In genomic region chr7:42549866-42550485, GRCh38 we compare ENCODE assay signal across 17 cellular contexts.
DNase-seq lines count a peak whose midpoint lies in the region; ATAC-seq and TF ChIP-seq lines count a peak whose summit lies in the region.
"Had no signal": no experiment of that assay in that cellular context is flagged by ENCODE, and none has a peak within 500 bp of the region (broad histone marks: within the 10 kb centered on the region; RNA-seq: fewer than 3 reads in every experiment).

No MANE protein-coding gene starts in this region.

- H3K79me2 ChIP-seq in PC-3 (ENCODE audit: low read length) (no peaks in the 10 kb centered on the region), trophoblast cell (ENCODE audit: control insufficient read depth, insufficient read depth, low read length, poor library complexity) (no peaks in the 10 kb centered on the region)

- H4K12ac ChIP-seq in trophoblast cell (ENCODE audit: low read depth, low read length), result no peak overlapping the region

- no peaks in the 10 kb centered on the region for H4K20me1 ChIP-seq in PC-3 (ENCODE audit: low read length)

- peaks cover 12% of the 10 kb centered on the region for H3K9me3 ChIP-seq in PC-3 (ENCODE audit: low read length)
- H3K9me3 ChIP-seq in trophoblast cell (ENCODE audit: insufficient read depth, low read depth, low read length), result peaks cover 6% of the 10 kb centered on the region
- 0 out of 2 replicates have a peak, but pooled peaks cover 9% of the 10 kb centered on the region for H3K9me3 ChIP-seq in SJCRH30 (replicated peaks)

- no peak overlapping the region for H2BK120ac ChIP-seq in trophoblast cell (ENCODE audit: insufficient read depth, low read length, poor library complexity)

- H3K9ac ChIP-seq in PC-3 (ENCODE audit: low read length) (no peak overlapping the region), trophoblast cell (ENCODE audit: low read length) (no peak overlapping the region)

- H3K4me1 ChIP-seq in PC-3 (ENCODE audit: insufficient read depth, low read length) (peaks cover 24% of the 10 kb centered on the region), trophoblast cell (ENCODE audit: control insufficient read depth in 1 of 2, insufficient read depth in 2 of 2, low read length in 2 of 2) (no peaks in the 10 kb centered on the region), SJCRH30 (no peaks in the 10 kb centered on the region)

- H3K14ac ChIP-seq in trophoblast cell (ENCODE audit: low read length), result no peak overlapping the region

- H3K4me3 ChIP-seq in PC-3 (ENCODE audit: low read length) (no peak overlapping the region), trophoblast cell (ENCODE audit: low read depth, low read length) (no peak overlapping the region), SJCRH30 (no peak overlapping the region)
- H3K4me3 ChIP-seq: K562, SK-N-MC had no signal

- H3K23ac ChIP-seq in trophoblast cell (ENCODE audit: low read length), result no peak overlapping the region

- H3K18ac ChIP-seq in trophoblast cell (ENCODE audit: low read length), result no peak overlapping the region

- DNase-seq in EL, result peak; percentile 12
- DNase-seq in PC-3, result peak; percentile 57
- peak; percentile 41 for DNase-seq in dedifferentiated amniotic fluid mesenchymal stem cell (ENCODE audit: extremely low spot score)
- DNase-seq in trophoblast cell, result peak; percentile 6 to 20
- DNase-seq in activated T-cell treated with anti-CD3 and anti-CD28 coated beads, Interleukin-2, amount 50 U/mL, for 48 hours, result no peak
- DNase-seq in GM13976 (ENCODE audit: low spot score), result no peak
- no peak for DNase-seq in SJCRH30
- DNase-seq: C1 segment of cervical spinal cord; CD8-positive, alpha-beta memory T cell; NCI-H1417; NCI-H187; NCI-H2107; NCI-H2227 treated with DMSO at 0.1 percent for 48 hours; NCI-H524; Right ventricle myocardium superior had no signal

- no peaks in the 10 kb centered on the region; the same call in 1 of the 2 replicates for H3K36me3 ChIP-seq in PC-3 (ENCODE audit: low read depth, low read length)
- H3K36me3 ChIP-seq in trophoblast cell (ENCODE audit: control insufficient read depth in 1 of 2, insufficient read depth in 2 of 2, low read length in 2 of 2), result peaks cover 0 to 2% of the 10 kb centered on the region in 2 experiments
- no peaks in the 10 kb centered on the region for H3K36me3 ChIP-seq in SJCRH30

- no peak overlapping the region for H2AK5ac ChIP-seq in trophoblast cell (ENCODE audit: low read length)

- H2BK5ac ChIP-seq in trophoblast cell (ENCODE audit: low read depth, low read length, poor library complexity), result no peak overlapping the region

- ATAC-seq in PC-3, result peak; percentile 72
- ATAC-seq: K562 had no signal

- H3K27ac ChIP-seq in PC-3 (ENCODE audit: low read length) (no peak overlapping the region), trophoblast cell (ENCODE audit: low read depth, low read length) (no peak overlapping the region), SJCRH30 (no peak overlapping the region)
- H3K27ac ChIP-seq: SK-N-MC had no signal

- POLR2A ChIA-PET in PC-3 (lab: Charles Lee; ENCODE audit: unreplicated experiment), result no interaction called here

- H4K8ac ChIP-seq in trophoblast cell (ENCODE audit: low read depth, low read length), result no peak overlapping the region

- in situ Hi-C loops in GM13976 (cut with MboI; ENCODE audit: low sequenced_read_pairs, unreplicated experiment), result no loop called here

- H2AFZ ChIP-seq in PC-3 (ENCODE audit: low read length) (no peak overlapping the region), trophoblast cell (ENCODE audit: insufficient read depth, low read length, poor library complexity) (no peak overlapping the region)

- intact Hi-C loops in PC-3 (cut with micrococcal nuclease), result no loop called here

- H3K27me3 ChIP-seq in PC-3 (ENCODE audit: low read length), result no peaks in the 10 kb centered on the region
- no peaks in the 10 kb centered on the region for H3K27me3 ChIP-seq in trophoblast cell (ENCODE audit: insufficient read depth, low read length)
- H3K27me3 ChIP-seq in SJCRH30, result no peaks in the 10 kb centered on the region

- H3F3A ChIP-seq in PC-3 (ENCODE audit: low read length, unreplicated experiment), result no peaks in the 10 kb centered on the region

- H3K4me2 ChIP-seq in PC-3 (ENCODE audit: low read length) (peak overlapping the region; percentile 27), trophoblast cell (ENCODE audit: low read length) (no peak overlapping the region)

- no TSS peak for BruUV-seq in PC-3 (replicated peaks; lab: Mats Ljungman, UMichigan)

- WGBS in trophoblast cell (ENCODE audit: extremely low coverage, insufficient coverage, insufficient read length), result no CpG with 5 or more reads among the region's 3 CpGs

- no peaks in the 10 kb centered on the region for H3K79me1 ChIP-seq in trophoblast cell (ENCODE audit: low read length)

- no peak for TF ChIP-seq CTCF in PC-3 (conservative IDR thresholded peaks at IDR 0.05; ENCODE audit: low read depth, low read length)
- TF ChIP-seq CTCF in GM13976 (IDR thresholded peaks at IDR 0.05; ENCODE audit: borderline replicate concordance, control extremely low read depth, extremely low read depth, insufficient read depth, missing control alignments), result no peak

- no peak overlapping the region for H3K4ac ChIP-seq in trophoblast cell (ENCODE audit: low read depth, low read length)

- no peak overlapping the region for H4K91ac ChIP-seq in trophoblast cell (ENCODE audit: low read depth, low read length)

- no peak overlapping the region for H2BK12ac ChIP-seq in trophoblast cell (ENCODE audit: low read length)

- no peaks in the 10 kb centered on the region for H3K9me2 ChIP-seq in PC-3 (replicated peaks; ENCODE audit: low read length)

- CTCF ChIA-PET in PC-3 (lab: Charles Lee), result no interaction called here

Comparison
In these comparisons a context has a peak if more than half of its experiments do, and no peak if none do; other contexts are left out.
1. DNase-seq: peak in EL (single experiment), PC-3 (single experiment), dedifferentiated amniotic fluid mesenchymal stem cell (single experiment) and trophoblast cell (2 of 2); none in activated T-cell treated with anti-CD3 and anti-CD28 coated beads, Interleukin-2, amount 50 U/mL, for 48 hours (0 of 2), GM13976 (single experiment) and SJCRH30 (0 of 2).